In the genomic region with DNA sequence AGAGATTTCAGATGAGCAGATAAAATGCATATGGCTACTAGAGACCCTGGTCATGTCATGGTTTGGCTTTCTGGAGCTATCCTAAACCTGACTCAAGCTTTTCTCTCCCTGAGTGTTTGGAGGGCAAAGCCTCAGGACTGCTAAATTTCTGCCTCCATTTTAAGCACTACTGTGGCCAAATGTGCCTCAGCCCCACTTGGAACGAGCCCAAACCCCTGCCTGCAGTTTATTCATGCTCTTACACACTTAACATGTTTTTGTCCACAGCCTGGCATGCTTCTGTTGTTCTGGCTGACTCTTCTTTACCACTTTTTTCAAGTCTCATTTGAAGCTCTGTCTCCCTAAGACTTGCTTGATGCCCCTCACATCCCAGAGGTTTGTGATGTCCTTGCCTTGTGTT, we compare ENCODE assay signal across 18 cellular contexts. TPM values are rescaled to one million over a fixed set of nuclear protein-coding genes. Genes with fewer than 3 reads are reported as not detected.
DNase-seq lines count a peak whose midpoint lies in the region; ATAC-seq and TF ChIP-seq lines count a peak whose summit lies in the region.
"Had no signal": no experiment of that assay in that cellular context is flagged by ENCODE, and none has a peak within 500 bp of the region (broad histone marks: within the 10 kb centered on the region; RNA-seq: fewer than 3 reads in every experiment).

No MANE protein-coding gene starts in this region.

- CTCF ChIA-PET in OCI-LY7 (lab: Charles Lee; ENCODE audit: unreplicated experiment), result no interaction called here

- no peaks in the 10 kb centered on the region; the same call in 1 of the 2 replicates for H4K20me1 ChIP-seq in OCI-LY7 (ENCODE audit: insufficient read depth, low read length)

- no TSS peak for BruUV-seq in OCI-LY7 (replicated peaks; lab: Mats Ljungman, UMichigan)

- H3K27me3 ChIP-seq in right atrium auricular region (no peaks in the 10 kb centered on the region), thyroid gland (no peaks in the 10 kb centered on the region)
- H3K27me3 ChIP-seq: MG63 had no signal

- DNase-seq in right atrium auricular region (ENCODE audit: low spot score), result no peak
- DNase-seq in cardiac septum (ENCODE audit: low spot score), result no peak
- DNase-seq in OCI-LY7 (ENCODE audit: low spot score), result no peak
- peak; percentile 36 for DNase-seq in fibroblast of peridontal ligament (ENCODE audit: extremely low read depth)
- DNase-seq in thyroid gland, result peak; percentile 31 to 36
- DNase-seq in GF-D8 (lab: John Stamatoyannopoulos, UW), result no peak
- no peak for DNase-seq in hippocampal formation (lab: John Stamatoyannopoulos, UW)
- DNase-seq: CD8-positive, alpha-beta T cell; DND-41; GDM1; GOT3; MG63; NCI-H1092; NCI-H1694; NCI-H226; NCI-H524 treated with DMSO at 0.1 percent for 48 hours; SIG-M5 had no signal

- H3K4me3 ChIP-seq in right atrium auricular region (no peak overlapping the region), OCI-LY7 (ENCODE audit: low read depth, low read length, poor library complexity, severe bottlenecking) (no peak overlapping the region), thyroid gland (replicated peaks in 1 of 3) (no peak overlapping the region)
- H3K4me3 ChIP-seq: MG63 had no signal

- H3K79me2 ChIP-seq in OCI-LY7 (ENCODE audit: insufficient read depth, low read depth, low read length), result peaks cover 78% of the 10 kb centered on the region; the same call in 1 of the 2 replicates

- H3K27ac ChIP-seq in right atrium auricular region (peak overlapping the region; percentile 15 to 66), OCI-LY7 (ENCODE audit: low read depth, low read length, poor library complexity, severe bottlenecking) (peak overlapping the region; percentile 40), thyroid gland (no peak overlapping the region)

- POLR2A ChIA-PET in OCI-LY7 (lab: Charles Lee), result interaction anchor here (0.9 to 12.1 kb wide), 5 partner anchors 9 to 132 kb away, joined by 3 to 115 read pairs (median 10); a partner anchor contains a TSS

- H3K4me1 ChIP-seq in right atrium auricular region (peaks cover 0 to 86% of the 10 kb centered on the region in 2 donors), OCI-LY7 (ENCODE audit: insufficient read depth, low read length, poor library complexity, severe bottlenecking) (peaks cover 97% of the 10 kb centered on the region), thyroid gland (peaks cover 8 to 9% of the 10 kb centered on the region in 2 donors)

- 45 to 46% methylated on average over 1 of the region's 1 CpG for WGBS in thyroid gland, 2 donors

- no peak for ATAC-seq in GM21381 (IDR thresholded peaks at IDR 0.05; ENCODE audit: unreplicated experiment)
- ATAC-seq: CD8-positive, alpha-beta T cell had no signal

- no peak for TF ChIP-seq POLR2A in thyroid gland (IDR thresholded peaks at IDR 0.05)

- no peak for TF ChIP-seq CTCF in right atrium auricular region (IDR thresholded peaks at IDR 0.05)
- no peak for TF ChIP-seq CTCF in OCI-LY7 (conservative IDR thresholded peaks at IDR 0.05; ENCODE audit: low read length)
- no peak for TF ChIP-seq CTCF in thyroid gland (IDR thresholded peaks at IDR 0.05)

- H3K9me2 ChIP-seq in OCI-LY7 (ENCODE audit: insufficient read depth, low read length), result no peaks in the 10 kb centered on the region

- no peaks in the 10 kb centered on the region for H3K9me3 ChIP-seq in right atrium auricular region
- H3K9me3 ChIP-seq in OCI-LY7 (ENCODE audit: low read length), result no peaks in the 10 kb centered on the region
- H3K9me3 ChIP-seq in thyroid gland, result no peaks in the 10 kb centered on the region
- H3K9me3 ChIP-seq: MG63 had no signal

- no peak overlapping the region for H2AFZ ChIP-seq in OCI-LY7 (ENCODE audit: low read length)

- intact Hi-C loops in cardiac septum (cut with DNase I) (no loop called here), OCI-LY7 (cut with micrococcal nuclease; ENCODE audit: unreplicated experiment) (no loop called here), thyroid gland (cut with DNase I) (no loop called here)

- H3K36me3 ChIP-seq in right atrium auricular region (no peaks in the 10 kb centered on the region), OCI-LY7 (ENCODE audit: insufficient read depth, low read length) (peaks cover 20% of the 10 kb centered on the region; the same call in 1 of the 2 replicates), thyroid gland (no peaks in the 10 kb centered on the region)
- H3K36me3 ChIP-seq: MG63 had no signal

- H3K4me2 ChIP-seq in OCI-LY7 (ENCODE audit: low read length), result peak overlapping the region; percentile 70

RNA-seq across cellular contexts. Expression of a gene that starts 24.7 kb away (rescaled TPM):
- total RNA-seq in right atrium auricular region, result 10 to 100 TPM; 56.9 to 91.0 TPM
- total RNA-seq in cardiac septum, result 75.3 TPM
- total RNA-seq in OCI-LY7 (2014; rRNA removed; shearing (Covaris generic)), result 39.1 and 60.8 TPM in 2 replicates
- total RNA-seq in OCI-LY7 (2022), result 58.4 and 68.0 TPM in 2 replicates
- total RNA-seq in thyroid gland, result 10 to 100 TPM; 47.5 to 64.4 (median 50.4) TPM

Comparison
In these comparisons a context has a peak if more than half of its experiments do, and no peak if none do; other contexts are left out.
1. DNase-seq: peak in fibroblast of peridontal ligament (single experiment) and thyroid gland (2 of 2); none in right atrium auricular region (single experiment), cardiac septum (single experiment), OCI-LY7 (single experiment), GF-D8 (single experiment) and hippocampal formation (0 of 2).
2. H3K27ac ChIP-seq: peak in right atrium auricular region (2 of 2) and OCI-LY7 (single experiment); none in thyroid gland (0 of 3).